1 cellular context compared by ENCODE assay signal in genomic region chr9:91247278-91247677, GRCh38.
TF ChIP-seq lines count a peak whose summit lies in the region.

No MANE protein-coding gene starts in this region.

TF ChIP-seq in GM23338, 12 proteins besides CTCF, POLR2A, EP300 and RAD21 (continued from another document):
- no peak for TF ChIP-seq ZNF462 (CRISPR knock-in tag; IDR thresholded peaks at IDR 0.05)
- no peak for TF ChIP-seq EZH2 (IDR thresholded peaks at IDR 0.05; ENCODE audit: low read depth, unreplicated experiment)
- TF ChIP-seq CREB1 (CRISPR knock-in tag; IDR thresholded peaks at IDR 0.05; ENCODE audit: low read depth), result no peak
- no peak for TF ChIP-seq NANOG (IDR thresholded peaks at IDR 0.05; ENCODE audit: borderline replicate concordance)
- no peak for TF ChIP-seq STAT1 (IDR thresholded peaks at IDR 0.05; ENCODE audit: unreplicated experiment)
- TF ChIP-seq POLR2AphosphoS5 (IDR thresholded peaks at IDR 0.05; ENCODE audit: low read depth), result no peak
- no peak for TF ChIP-seq ZNF331 (CRISPR knock-in tag; IDR thresholded peaks at IDR 0.05; ENCODE audit: low read depth)
- no peak for TF ChIP-seq ETS1 (IDR thresholded peaks at IDR 0.05)
